In genomic region chr22:39029227-39029626, GRCh38 we compare ENCODE assay signal across 25 cellular contexts. TPM values are rescaled to one million over a fixed set of nuclear protein-coding genes. Genes with fewer than 3 reads are reported as not detected.
"Had no signal": no experiment of that assay in that cellular context is flagged by ENCODE, and none has a peak within 500 bp of the region (broad histone marks: within the 10 kb centered on the region; RNA-seq: fewer than 3 reads in every experiment).

No MANE protein-coding gene starts in this region.

- H3K27ac Mint-ChIP-seq: T-cell had no signal

- DNase-seq: IMR-90, Karpas-422, KG1, MG63, NCI-H1092, NCI-H1105 treated with DMSO at 0.1 percent for 48 hours, NCI-H1417 treated with DMSO at 0.1 percent for 48 hours, NCI-H146, NCI-H1694 treated with DMSO at 0.1 percent for 48 hours, NCI-H1930, NCI-H2081, NCI-H2107, NCI-H2227 treated with DMSO at 0.1 percent for 48 hours, NCI-H524, NCI-H526 treated with DMSO at 0.1 percent for 48 hours, NCI-H748 treated with DMSO at 0.1 percent for 48 hours, Right ventricle myocardium superior, RPMI8226, SIG-M5, SW 1271, T-cell had no signal

- H3K4me3 ChIP-seq: MG63, SJSA1, SK-N-MC had no signal

- H3K27ac ChIP-seq: SJSA1, SK-N-MC had no signal

- H3K4me3 Mint-ChIP-seq: T-cell had no signal

- ATAC-seq: HepG2, T-cell had no signal

- H3K9me3 Mint-ChIP-seq: T-cell had no signal

- H3K4me1 ChIP-seq: SJSA1 had no signal

- H3K36me3 ChIP-seq: MG63, SJSA1 had no signal

- H3K27me3 ChIP-seq: MG63, SJSA1 had no signal

- H3K27me3 Mint-ChIP-seq: T-cell had no signal

RNA-seq across cellular contexts. Expression of gene APOBEC3D, which starts 8.3 kb away (rescaled TPM):
- total RNA-seq: HT1080 had no signal
